ENCODE assay signal across 21 cellular contexts in the genomic region with DNA sequence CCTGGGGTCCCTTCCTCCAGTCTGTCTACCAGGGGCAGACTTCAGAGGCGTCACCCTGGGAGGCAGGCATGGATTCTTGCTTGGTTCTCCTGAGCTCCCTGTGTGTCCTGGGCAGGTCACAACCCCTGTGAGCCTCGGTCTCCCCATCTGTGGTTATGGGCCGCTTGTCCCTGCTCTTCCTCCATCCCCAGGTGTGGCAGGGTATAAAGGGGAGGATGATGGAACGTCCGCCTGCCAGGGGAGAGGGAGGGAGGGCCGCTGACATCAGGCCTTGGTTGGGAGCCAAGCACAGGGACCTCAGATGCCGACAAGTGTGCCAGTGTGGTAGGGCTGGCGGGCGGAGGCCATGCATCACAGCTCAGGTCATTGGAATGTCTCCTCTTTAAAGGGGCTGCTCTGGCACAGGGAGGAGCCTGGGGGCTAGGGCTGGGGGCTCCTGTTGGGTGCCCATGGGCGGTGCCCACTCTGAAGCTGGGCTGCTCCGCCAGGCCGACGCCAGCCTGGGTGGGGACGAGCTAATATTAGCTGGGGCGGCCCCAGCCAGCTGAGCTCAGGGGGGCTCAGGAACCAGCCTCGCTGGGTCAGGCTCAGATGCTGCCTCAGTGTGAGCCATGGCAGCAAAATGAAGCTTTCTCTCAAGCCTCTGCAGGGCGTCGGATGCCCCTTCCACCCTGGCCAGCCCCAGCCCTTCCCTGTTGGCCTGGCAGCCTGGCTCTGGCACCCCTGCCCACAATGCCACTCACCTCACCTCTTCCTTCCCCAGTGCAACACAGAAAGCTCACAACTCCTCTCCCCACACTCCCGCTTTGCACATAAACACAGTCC. TPM values are rescaled to one million over a fixed set of nuclear protein-coding genes. Genes with fewer than 3 reads are reported as not detected.
DNase-seq lines count a peak whose midpoint lies in the region; ATAC-seq and TF ChIP-seq lines count a peak whose summit lies in the region.
"Had no signal": no experiment of that assay in that cellular context is flagged by ENCODE, and none has a peak within 500 bp of the region (broad histone marks: within the 10 kb centered on the region; RNA-seq: fewer than 3 reads in every experiment).

No MANE protein-coding gene starts in this region.

- ATAC-seq in omental fat pad (ENCODE audit: low FRiP score) (no peak), GM19455 (IDR thresholded peaks at IDR 0.05; ENCODE audit: unreplicated experiment) (no peak)
- ATAC-seq: K562 had no signal

- no peak for TF ChIP-seq CTCF in omental fat pad (IDR thresholded peaks at IDR 0.05)

- DNase-seq in A172 (ENCODE audit: low spot score): peak; percentile 32
- DNase-seq in HT1080 (ENCODE audit: low read depth): peak; percentile 44
- DNase-seq in cerebellum (ENCODE audit: low spot score): peak; percentile 67
- peak; percentile 14 for DNase-seq in omental fat pad (ENCODE audit: low spot score)
- DNase-seq in HAP-1 (ENCODE audit: low spot score in 2 of 2): no peak
- no peak for DNase-seq in pons (ENCODE audit: low spot score)
- DNase-seq in NCI-H2227 treated with DMSO at 0.1 percent for 48 hours (lab: John Stamatoyannopoulos, UW): no peak
- DNase-seq: AML-193, COR-L47, DMS153, EL, HCEC 1CT, NCI-H1417 treated with DMSO at 0.1 percent for 48 hours, NCI-H2029, NCI-H2171, NCI-H446 treated with DMSO at 0.1 percent for 48 hours, NCI-H748 treated with DMSO at 0.1 percent for 48 hours, OCI-M1 had no signal

- no peaks in the 10 kb centered on the region for H3K4me1 ChIP-seq in HAP-1

- in situ Hi-C loops in HAP-1 (cut with MboI; ENCODE audit: low sequenced_read_pairs): no loop called here

- H3K27me3 ChIP-seq in HAP-1 (ENCODE audit: low read depth): no peaks in the 10 kb centered on the region

- H3K36me3 ChIP-seq in HAP-1 (replicated peaks): no peaks in the 10 kb centered on the region

- H3K9me3 ChIP-seq in HAP-1: no peaks in the 10 kb centered on the region

- no peak overlapping the region for H3K4me3 ChIP-seq in HAP-1
- H3K4me3 ChIP-seq: K562 had no signal

RNA-seq across cellular contexts. Expression of gene KCNC1, which starts 12.8 kb away (rescaled TPM):
- total RNA-seq in A172 (2014; rRNA removed; shearing (Covaris generic)): not detected in 2 replicates
- total RNA-seq in HT1080 (2014; rRNA removed; shearing (Covaris generic)): 0.10 TPM in 1 of 2 replicates, not detected in the other
- not detected in 2 replicates for polyA plus RNA-seq in HT1080 (2015; cell fraction: cytosol; rRNA removed)
- 0.03 TPM in 1 of 2 replicates, not detected in the other for polyA plus RNA-seq in HT1080 (2015; cell fraction: nucleus; rRNA removed)
- 16.8 TPM for total RNA-seq in cerebellum
- not detected for total RNA-seq in omental fat pad
- total RNA-seq: K562 had no signal

RNA-seq across cellular contexts. Expression of gene MYOD1, which starts 28.0 kb away (rescaled TPM):
- total RNA-seq in A172 (2014; rRNA removed; shearing (Covaris generic)): not detected in 2 replicates
- total RNA-seq in HT1080 (2014; rRNA removed; shearing (Covaris generic)): not detected in 2 replicates
- 0.03 TPM in 1 of 2 replicates, not detected in the other for polyA plus RNA-seq in HT1080 (2015; cell fraction: cytosol; rRNA removed)
- not detected in 2 replicates for polyA plus RNA-seq in HT1080 (2015; cell fraction: nucleus; rRNA removed)
- total RNA-seq in cerebellum: not detected
- total RNA-seq in omental fat pad: not detected
- total RNA-seq: K562, SK-MEL-5 had no signal
- polyA plus RNA-seq: K562 had no signal

Comparison
In these comparisons a context has a peak if more than half of its experiments do, and no peak if none do; other contexts are left out.
1. DNase-seq: peak in A172 (single experiment), HT1080 (single experiment), cerebellum (single experiment) and omental fat pad (single experiment); none in HAP-1 (0 of 2), pons (single experiment) and NCI-H2227 treated with DMSO at 0.1 percent for 48 hours (single experiment).
2. RNA of gene KCNC1, which starts 12.8 kb away (total RNA-seq): 16.8 TPM in cerebellum (single experiment); 0.10 TPM in HT1080, not detected in A172 and not detected in omental fat pad; every median in the first group is over 10 times any median in the second.